ENCODE assay signal across 34 cellular contexts in the genomic region with DNA sequence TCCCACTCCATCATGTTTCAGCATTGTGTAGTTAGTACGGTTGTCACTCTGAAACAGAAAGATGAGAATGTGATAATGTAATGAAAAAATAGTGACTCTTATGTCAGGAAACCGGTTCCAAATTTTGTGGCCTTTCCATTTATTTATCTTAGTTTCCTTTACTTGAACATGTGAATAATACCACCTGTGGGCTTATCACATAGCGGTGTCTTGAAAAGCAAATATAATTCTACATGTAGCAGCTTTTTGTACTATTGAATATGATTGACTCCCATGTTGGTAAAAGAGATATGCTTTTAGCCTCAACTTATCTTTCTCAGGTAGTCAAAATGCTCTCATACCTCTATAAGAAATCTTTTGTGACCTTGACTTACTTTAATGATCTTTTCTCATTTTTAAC. TPM values are rescaled to one million over a fixed set of nuclear protein-coding genes. Genes with fewer than 3 reads are reported as not detected.
"Had no signal": no experiment of that assay in that cellular context is flagged by ENCODE, and none has a peak within 500 bp of the region (broad histone marks: within the 10 kb centered on the region; RNA-seq: fewer than 3 reads in every experiment).

No MANE protein-coding gene starts in this region.

- DNase-seq: Karpas-422, Kasumi-1, KG1, MG63, MM.1S, MV-4-11, NCI-H1048, NCI-H1092, NCI-H1092 treated with DMSO at 0.1 percent for 48 hours, NCI-H1105, NCI-H1105 treated with DMSO at 0.1 percent for 48 hours, NCI-H1417 treated with DMSO at 0.1 percent for 48 hours, NCI-H1436, NCI-H1436 treated with DMSO at 0.1 percent for 48 hours, NCI-H146, NCI-H187, NCI-H187 treated with DMSO at 0.1 percent for 48 hours, NCI-H1930, NCI-H2029, NCI-H2029 treated with DMSO at 0.1 percent for 48 hours, NCI-H2081, NCI-H2081 treated with DMSO at 0.1 percent for 48 hours, NCI-H2107, NCI-H2171, NCI-H2171 treated with DMSO at 0.1 percent for 48 hours, NCI-H2227 treated with DMSO at 0.1 percent for 48 hours, NCI-H226, NCI-H345, NCI-H446, NCI-H446 treated with DMSO at 0.1 percent for 48 hours, NCI-H510A had no signal

- H3K9me3 ChIP-seq: MG63 had no signal

- H3K4me3 ChIP-seq: MG63 had no signal

- H3K4me2 ChIP-seq: KMS-11 had no signal

- H3K36me3 ChIP-seq: MG63 had no signal

- H3K27ac ChIP-seq: KMS-11 had no signal

- H3K9ac ChIP-seq: KMS-11 had no signal

- H3K27me3 ChIP-seq: MG63 had no signal

RNA-seq across cellular contexts. Expression of a gene that starts 57.2 kb away (rescaled TPM):
- total RNA-seq: MCF 10A, NCI-H460 had no signal
